ENCODE assay signal across 10 cellular contexts in the genomic region with DNA sequence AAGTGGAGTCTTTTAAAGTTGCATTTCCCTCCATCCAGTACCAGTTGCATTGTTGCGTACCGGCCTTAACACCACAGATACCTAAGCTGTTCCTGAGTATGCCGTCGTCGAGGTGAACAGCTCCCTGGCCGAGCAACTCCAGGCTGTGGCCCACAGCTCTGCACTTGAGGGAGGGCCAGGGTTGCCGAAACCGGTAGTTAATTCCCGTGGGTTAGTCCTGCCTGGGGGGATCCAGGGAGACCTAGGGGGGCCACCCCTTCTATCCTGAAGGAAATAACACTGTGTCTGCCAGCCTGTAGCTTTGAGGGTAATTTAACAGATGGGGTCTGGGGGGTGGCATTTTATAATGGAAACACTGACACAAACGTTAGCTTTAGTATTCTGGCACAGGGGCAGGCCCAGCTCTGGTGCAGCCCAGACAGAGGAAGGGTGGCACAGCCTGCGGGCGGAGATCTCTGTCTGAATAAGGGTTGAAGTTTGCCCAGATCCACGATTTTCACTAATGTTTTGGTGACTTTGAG.
A peak's percentile ranks its signal among the peaks of the same experiment; 100 is the strongest.
DNase-seq lines count a peak whose midpoint lies in the region; ATAC-seq and TF ChIP-seq lines count a peak whose summit lies in the region.
"Had no signal": no experiment of that assay in that cellular context is flagged by ENCODE, and none has a peak within 500 bp of the region (broad histone marks: within the 10 kb centered on the region; RNA-seq: fewer than 3 reads in every experiment).

No MANE protein-coding gene starts in this region.

- H3K27ac ChIP-seq in duodenal mucosa (ENCODE audit: low read depth, low read length), result peak overlapping the region; percentile 36
- peak overlapping the region; percentile 82 for H3K27ac ChIP-seq in upper lobe of right lung
- H3K27ac ChIP-seq: brain microvascular endothelial cell had no signal

- DNase-seq in activated naive CD4-positive, alpha-beta T cell treated with anti-CD3 and anti-CD28 coated beads, Interleukin-2, amount 10 ng/mL, durations not matched to agents 7 days and 5 days, result no peak
- DNase-seq in activated naive CD4-positive, alpha-beta T cell treated with Interleukin-2 at 50 U/mL for 16 hours, result no peak
- DNase-seq in myocyte (ENCODE audit: low read depth), result peak; percentile 8
- no peak for DNase-seq in upper lobe of right lung
- no peak for DNase-seq in COLO668 (lab: John Stamatoyannopoulos, UW; ENCODE audit: unreplicated experiment)
- DNase-seq in NCI-H2107 (lab: John Stamatoyannopoulos, UW), result no peak

- peaks cover 34 to 48% of the 10 kb centered on the region in 2 donors for H3K36me3 ChIP-seq in duodenal mucosa (ENCODE audit: control insufficient read depth in 1 of 2, insufficient read depth in 2 of 2, low read length in 2 of 2)
- H3K36me3 ChIP-seq in upper lobe of right lung, result peaks cover 45% of the 10 kb centered on the region

- ATAC-seq in upper lobe of right lung, result no peak
- ATAC-seq in GM21529 (IDR thresholded peaks at IDR 0.05; ENCODE audit: unreplicated experiment), result no peak
- ATAC-seq: stimulated activated memory B cell treated with anti-CD40 and anti-IgM and Interleukin-4, amounts not matched to agents 10 μg/mL and 1 μg/mL and 100 μg/mL, for 72 hours had no signal

- CTCF ChIA-PET in activated naive CD4-positive, alpha-beta T cell treated with anti-CD3 and anti-CD28 coated beads, Interleukin-2, amount 10 ng/mL, durations not matched to agents 7 days and 5 days (lab: Charles Lee), result interaction anchor here (0.8 to 6.5 kb wide), 5 partner anchors 9 to 1092 kb away, joined by 3 to 51 read pairs (median 6); no protein-coding TSS in a partner anchor

- peak overlapping the region; percentile 56 for H3K27ac Mint-ChIP-seq in activated naive CD4-positive, alpha-beta T cell treated with anti-CD3 and anti-CD28 coated beads, Interleukin-2, amount 10 ng/mL, durations not matched to agents 7 days and 5 days
- H3K27ac Mint-ChIP-seq: stimulated activated memory B cell treated with anti-CD40 and anti-IgM and Interleukin-4, amounts not matched to agents 10 μg/mL and 1 μg/mL and 100 μg/mL, for 72 hours had no signal

- H3K27me3 ChIP-seq in duodenal mucosa (ENCODE audit: control insufficient read depth in 1 of 2, insufficient read depth in 2 of 2, low read length in 2 of 2), result no peaks in the 10 kb centered on the region
- H3K27me3 ChIP-seq in upper lobe of right lung, result no peaks in the 10 kb centered on the region
- H3K27me3 ChIP-seq: brain microvascular endothelial cell had no signal

- H3K27me3 Mint-ChIP-seq in activated naive CD4-positive, alpha-beta T cell treated with anti-CD3 and anti-CD28 coated beads, Interleukin-2, amount 10 ng/mL, durations not matched to agents 7 days and 5 days, result peaks cover 3% of the 10 kb centered on the region
- H3K27me3 Mint-ChIP-seq: stimulated activated memory B cell treated with anti-CD40 and anti-IgM and Interleukin-4, amounts not matched to agents 10 μg/mL and 1 μg/mL and 100 μg/mL, for 72 hours had no signal

- peaks cover 22 to 32% of the 10 kb centered on the region in 2 donors for H3K4me1 ChIP-seq in duodenal mucosa (ENCODE audit: control insufficient read depth in 1 of 2, insufficient read depth in 2 of 2, low read length in 2 of 2)
- H3K4me1 ChIP-seq in upper lobe of right lung, result peaks cover 50% of the 10 kb centered on the region

- no peaks in the 10 kb centered on the region for H3K9me3 Mint-ChIP-seq in activated naive CD4-positive, alpha-beta T cell treated with anti-CD3 and anti-CD28 coated beads, Interleukin-2, amount 10 ng/mL, durations not matched to agents 7 days and 5 days
- H3K9me3 Mint-ChIP-seq: stimulated activated memory B cell treated with anti-CD40 and anti-IgM and Interleukin-4, amounts not matched to agents 10 μg/mL and 1 μg/mL and 100 μg/mL, for 72 hours had no signal

- no peak overlapping the region for H3K4me3 Mint-ChIP-seq in activated naive CD4-positive, alpha-beta T cell treated with anti-CD3 and anti-CD28 coated beads, Interleukin-2, amount 10 ng/mL, durations not matched to agents 7 days and 5 days
- H3K4me3 Mint-ChIP-seq: stimulated activated memory B cell treated with anti-CD40 and anti-IgM and Interleukin-4, amounts not matched to agents 10 μg/mL and 1 μg/mL and 100 μg/mL, for 72 hours had no signal

- H3K4me3 ChIP-seq in duodenal mucosa (ENCODE audit: low read depth in 1 of 2, low read length in 2 of 2) (no peak overlapping the region), upper lobe of right lung (no peak overlapping the region)

- H3K36me3 Mint-ChIP-seq in activated naive CD4-positive, alpha-beta T cell treated with anti-CD3 and anti-CD28 coated beads, Interleukin-2, amount 10 ng/mL, durations not matched to agents 7 days and 5 days, result peaks cover 36% of the 10 kb centered on the region

- peaks cover 39% of the 10 kb centered on the region for H3K4me1 Mint-ChIP-seq in activated naive CD4-positive, alpha-beta T cell treated with anti-CD3 and anti-CD28 coated beads, Interleukin-2, amount 10 ng/mL, durations not matched to agents 7 days and 5 days

- no peak overlapping the region for H3K9ac ChIP-seq in duodenal mucosa (ENCODE audit: low read depth in 1 of 2, low read length in 2 of 2)

- intact Hi-C loops in upper lobe of right lung (cut with DNase I), result no loop called here

- TF ChIP-seq CTCF in upper lobe of right lung (IDR thresholded peaks at IDR 0.05), result no peak

- H3K9me3 ChIP-seq in duodenal mucosa (ENCODE audit: control insufficient read depth in 1 of 2, low read length in 2 of 2), result no peaks in the 10 kb centered on the region
- H3K9me3 ChIP-seq in upper lobe of right lung, result no peaks in the 10 kb centered on the region
